Comparison of ENCODE assay signal across 9 cellular contexts in genomic region chr16:54957403-54957802, GRCh38. TPM values are rescaled to one million over a fixed set of nuclear protein-coding genes. Genes with fewer than 3 reads are reported as not detected.
DNase-seq lines count a peak whose midpoint lies in the region; ATAC-seq and TF ChIP-seq lines count a peak whose summit lies in the region.
"Had no signal": no experiment of that assay in that cellular context is flagged by ENCODE, and none has a peak within 500 bp of the region (broad histone marks: within the 10 kb centered on the region; RNA-seq: fewer than 3 reads in every experiment).

No MANE protein-coding gene starts in this region.

- H3K27me3 ChIP-seq in OCI-LY1 (ENCODE audit: insufficient read depth, low read length), result no peaks in the 10 kb centered on the region

- no peak overlapping the region for H2AFZ ChIP-seq in OCI-LY1 (ENCODE audit: low read length)

- H4K20me1 ChIP-seq in OCI-LY1 (ENCODE audit: insufficient read depth, low read length), result no peaks in the 10 kb centered on the region

- H3K27ac Mint-ChIP-seq in activated T-helper 2 cell treated with anti-CD3 and anti-CD28 coated beads, Interferon-gamma antibody, Interleukin-2, Interleukin-4, amounts not matched to agents 10 μg/mL and 5 μg/mL and 100 μg/mL, durations not matched to agents 14 hours and 24 hours and 36 hours, result no peak overlapping the region

- H3K27me3 Mint-ChIP-seq in activated T-helper 2 cell treated with anti-CD3 and anti-CD28 coated beads, Interferon-gamma antibody, Interleukin-2, Interleukin-4, amounts not matched to agents 10 μg/mL and 5 μg/mL and 100 μg/mL, durations not matched to agents 14 hours and 24 hours and 36 hours (ENCODE audit: low read depth), result peaks cover 1% of the 10 kb centered on the region

- H3K9me3 ChIP-seq in OCI-LY1 (ENCODE audit: low read length), result no peaks in the 10 kb centered on the region

- no peaks in the 10 kb centered on the region for H3K79me2 ChIP-seq in OCI-LY1 (ENCODE audit: insufficient read depth, low read length)

- no peaks in the 10 kb centered on the region for H3K4me1 ChIP-seq in OCI-LY1 (ENCODE audit: insufficient read depth, low read length, severe bottlenecking)

- H3F3A ChIP-seq in OCI-LY1 (ENCODE audit: insufficient read depth, low read length), result no peaks in the 10 kb centered on the region

- DNase-seq in AG10803 (ENCODE audit: low read depth) (no peak), fibroblast of mammary gland (ENCODE audit: low read depth) (peak; percentile 47), NCI-H524 treated with DMSO at 0.1 percent for 48 hours (lab: John Stamatoyannopoulos, UW) (no peak), GOT3 (lab: John Stamatoyannopoulos, UW) (no peak)
- DNase-seq in activated T-helper 2 cell treated with anti-CD3 and anti-CD28 coated beads, Interferon-gamma antibody, Interleukin-2, Interleukin-4, amounts not matched to agents 10 μg/mL and 5 μg/mL and 100 μg/mL, durations not matched to agents 14 hours and 24 hours and 36 hours (ENCODE audit: low spot score), result no peak

- H3K4me1 Mint-ChIP-seq in activated T-helper 2 cell treated with anti-CD3 and anti-CD28 coated beads, Interferon-gamma antibody, Interleukin-2, Interleukin-4, amounts not matched to agents 10 μg/mL and 5 μg/mL and 100 μg/mL, durations not matched to agents 14 hours and 24 hours and 36 hours (ENCODE audit: low read depth), result no peaks in the 10 kb centered on the region

- H3K27ac ChIP-seq in OCI-LY1 (ENCODE audit: low read depth, low read length, poor library complexity, severe bottlenecking), result no peak overlapping the region
- H3K27ac ChIP-seq: epithelial cell of prostate had no signal

- no peak overlapping the region for H3K9ac ChIP-seq in OCI-LY1 (ENCODE audit: low read length)

- intact Hi-C loops in activated T-helper 2 cell treated with anti-CD3 and anti-CD28 coated beads, Interferon-gamma antibody, Interleukin-2, Interleukin-4, amounts not matched to agents 10 μg/mL and 5 μg/mL and 100 μg/mL, durations not matched to agents 14 hours and 24 hours and 36 hours (cut with micrococcal nuclease), result no loop called here

- no peaks in the 10 kb centered on the region for H3K36me3 ChIP-seq in OCI-LY1 (ENCODE audit: insufficient read depth, low read length)

- ATAC-seq in GM21528 (IDR thresholded peaks at IDR 0.05; ENCODE audit: low FRiP score, unreplicated experiment), result no peak

- H3K4me3 ChIP-seq in AG10803 (ENCODE audit: low read length), result no peak overlapping the region
- no peak overlapping the region for H3K4me3 ChIP-seq in OCI-LY1 (ENCODE audit: low read depth, low read length, poor library complexity, severe bottlenecking)
- H3K4me3 ChIP-seq in fibroblast of mammary gland (ENCODE audit: control insufficient read depth, low read depth, low read length), result no peak overlapping the region

- H3K4me3 Mint-ChIP-seq in activated T-helper 2 cell treated with anti-CD3 and anti-CD28 coated beads, Interferon-gamma antibody, Interleukin-2, Interleukin-4, amounts not matched to agents 10 μg/mL and 5 μg/mL and 100 μg/mL, durations not matched to agents 14 hours and 24 hours and 36 hours (ENCODE audit: low read depth), result no peak overlapping the region

- peak; percentile 49 for TF ChIP-seq CTCF in AG10803 (conservative IDR thresholded peaks at IDR 0.05; ENCODE audit: low read length)
- peak; percentile 62 for TF ChIP-seq CTCF in GM12872 (IDR thresholded peaks at IDR 0.05; ENCODE audit: insufficient read depth, low read depth, low read length)
- TF ChIP-seq CTCF in OCI-LY1 (IDR thresholded peaks at IDR 0.05; ENCODE audit: low read length), result peak; percentile 52
- TF ChIP-seq CTCF in fibroblast of mammary gland (conservative IDR thresholded peaks at IDR 0.05; ENCODE audit: control insufficient read depth, insufficient read depth, low read depth, low read length), result peak; percentile 53

- no peak overlapping the region for H3K4me2 ChIP-seq in OCI-LY1 (ENCODE audit: low read length)

- no peaks in the 10 kb centered on the region for H3K9me3 Mint-ChIP-seq in activated T-helper 2 cell treated with anti-CD3 and anti-CD28 coated beads, Interferon-gamma antibody, Interleukin-2, Interleukin-4, amounts not matched to agents 10 μg/mL and 5 μg/mL and 100 μg/mL, durations not matched to agents 14 hours and 24 hours and 36 hours

- no peaks in the 10 kb centered on the region for H3K36me3 Mint-ChIP-seq in activated T-helper 2 cell treated with anti-CD3 and anti-CD28 coated beads, Interferon-gamma antibody, Interleukin-2, Interleukin-4, amounts not matched to agents 10 μg/mL and 5 μg/mL and 100 μg/mL, durations not matched to agents 14 hours and 24 hours and 36 hours (ENCODE audit: low read depth)

- no peaks in the 10 kb centered on the region for H3K9me2 ChIP-seq in OCI-LY1 (ENCODE audit: low read depth, low read length)

RNA-seq across cellular contexts. Expression of gene IRX5, which starts 26.7 kb away (rescaled TPM):
- total RNA-seq in activated T-helper 2 cell treated with anti-CD3 and anti-CD28 coated beads, Interferon-gamma antibody, Interleukin-2, Interleukin-4, amounts not matched to agents 10 μg/mL and 5 μg/mL and 100 μg/mL, durations not matched to agents 14 hours and 24 hours and 36 hours, result 0.34 and 0.57 TPM in 2 replicates
